Comparison of ENCODE assay signal across 8 cellular contexts in the genomic region with DNA sequence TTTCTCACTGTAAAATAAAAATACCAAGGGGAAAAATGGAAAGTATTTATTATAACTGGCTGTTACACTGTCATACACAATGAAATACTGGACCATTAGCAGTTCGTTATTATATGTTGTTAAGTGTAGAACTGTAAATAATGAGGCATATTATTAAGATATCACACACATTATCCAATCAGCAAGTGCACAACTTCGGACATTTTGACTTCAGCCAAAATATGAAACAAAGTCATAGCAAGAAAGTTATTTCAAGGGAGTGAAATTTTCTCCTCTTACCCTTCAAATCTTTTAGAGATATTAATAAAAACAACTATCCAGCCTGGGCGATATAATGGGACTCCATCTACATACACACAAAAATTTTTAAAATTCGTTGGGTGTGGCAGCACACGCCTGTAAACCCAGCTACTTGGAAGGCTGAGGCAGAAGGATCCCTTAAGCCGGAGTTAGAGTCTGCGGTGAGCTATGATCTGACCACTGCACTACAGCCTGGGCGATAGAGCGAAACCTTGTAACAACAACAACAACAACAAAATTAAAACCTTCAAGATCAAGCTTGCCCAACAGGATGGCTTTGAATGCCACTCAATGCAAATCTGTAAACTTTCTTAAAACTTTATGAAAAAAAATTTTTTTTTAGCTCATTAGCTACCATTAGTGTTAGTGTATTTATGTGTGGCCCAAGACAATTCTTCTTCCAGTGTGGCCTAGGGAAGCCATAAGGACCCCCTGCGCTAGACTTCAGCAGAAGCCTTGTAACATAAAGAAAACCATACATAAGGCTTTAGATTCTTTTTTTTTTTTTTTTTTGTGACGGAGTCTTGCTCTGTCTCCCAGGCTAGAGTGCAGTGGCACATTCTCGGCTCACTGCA. TPM values are rescaled to one million over a fixed set of nuclear protein-coding genes. Genes with fewer than 3 reads are reported as not detected.
DNase-seq lines count a peak whose midpoint lies in the region; ATAC-seq, FAIRE-seq and TF ChIP-seq lines count a peak whose summit lies in the region.

No MANE protein-coding gene starts in this region.

- FAIRE-seq in HepG2 (lab: Jason Lieb, UNC), result no peak

- peak overlapping the region; percentile 96 to 99 (median 98) for H3K27ac Mint-ChIP-seq in CD14-positive monocyte
- peak overlapping the region; percentile 98 for H3K27ac Mint-ChIP-seq in activated CD8-positive, alpha-beta T cell treated with anti-CD3 and anti-CD28 coated beads, Interleukin-2, amount 10 ng/mL, durations not matched to agents 7 days and 5 days

- ATAC-seq in HG03095 (IDR thresholded peaks at IDR 0.05; ENCODE audit: unreplicated experiment) (peak; percentile 14), HepG2 (no peak), aorta (ENCODE audit: low FRiP score) (no peak), HG03196 (IDR thresholded peaks at IDR 0.05; ENCODE audit: unreplicated experiment) (no peak)
- ATAC-seq in activated CD8-positive, alpha-beta T cell treated with anti-CD3 and anti-CD28 coated beads, Interleukin-2, amount 10 ng/mL, durations not matched to agents 7 days and 5 days, result no peak

- in situ Hi-C loops in HepG2 (cut with HindIII; ENCODE audit: extremely low pct_ligation_motif_present, low pct_unique_long_range_greater_than_20kb), result loop anchor here (5.0 kb wide), 1 partner anchor 40 kb away; the partner anchor contains the start of gene UBE2D3

- peaks cover 72% of the 10 kb centered on the region for H3K79me2 ChIP-seq in HepG2 (ENCODE audit: insufficient read depth, low read length)

- intact Hi-C loops in CD14-positive monocyte (cut with micrococcal nuclease), result loop anchor here (2.0 to 5.0 kb wide), 2 partner anchors 39 to 40 kb away; partner anchors contain the start of gene UBE2D3 (in 1 of the 2)
- intact Hi-C loops in HepG2 (cut with micrococcal nuclease; ENCODE audit: unreplicated experiment), result no loop called here
- intact Hi-C loops in aorta (cut with DNase I), result loop anchor here (5.0 to 10.0 kb wide), 3 partner anchors 40 to 365 kb away; partner anchors contain the start of genes NFKB1 (in 1 of the 2) and UBE2D3 (in 1 of the 2)

- H3K27me3 Mint-ChIP-seq in CD14-positive monocyte (ENCODE audit: low read depth in 3 of 3), result no peaks in the 10 kb centered on the region
- no peaks in the 10 kb centered on the region for H3K27me3 Mint-ChIP-seq in activated CD8-positive, alpha-beta T cell treated with anti-CD3 and anti-CD28 coated beads, Interleukin-2, amount 10 ng/mL, durations not matched to agents 7 days and 5 days (ENCODE audit: low read depth)

- no peak for TF ChIP-seq RAD21 in HepG2 (CRISPR knock-in tag; IDR thresholded peaks at IDR 0.05)

- H3K9me3 Mint-ChIP-seq in CD14-positive monocyte, result no peaks in the 10 kb centered on the region
- H3K9me3 Mint-ChIP-seq in activated CD8-positive, alpha-beta T cell treated with anti-CD3 and anti-CD28 coated beads, Interleukin-2, amount 10 ng/mL, durations not matched to agents 7 days and 5 days (ENCODE audit: insufficient read depth), result peaks cover 9% of the 10 kb centered on the region

- H3K4me3 ChIP-seq in HepG2 (replicated peaks in 1 of 3; ENCODE audit: insufficient read depth in 1 of 3, low read depth in 2 of 3, low read length in 3 of 3) (peak overlapping the region; percentile 58 to 76 (median 67)), aorta (ENCODE audit: low read length in 2 of 2) (peak overlapping the region in 1 of 2 donors; percentile 59)

- H3K36me3 Mint-ChIP-seq in CD14-positive monocyte, result peaks cover 0 to 1% of the 10 kb centered on the region in 2 donors
- H3K36me3 Mint-ChIP-seq in activated CD8-positive, alpha-beta T cell treated with anti-CD3 and anti-CD28 coated beads, Interleukin-2, amount 10 ng/mL, durations not matched to agents 7 days and 5 days (ENCODE audit: low read depth), result peaks cover 40% of the 10 kb centered on the region

- POLR2A ChIA-PET in activated CD8-positive, alpha-beta T cell treated with anti-CD3 and anti-CD28 coated beads, Interleukin-2, amount 10 ng/mL, durations not matched to agents 7 days and 5 days (lab: Charles Lee), result interaction anchor here (0.9 to 5.4 kb wide), 8 partner anchors 30 to 367 kb away, joined by 4 to 346 read pairs (median 8); partner anchors contain the start of genes MANBA, NFKB1 and UBE2D3
- POLR2A ChIA-PET in HepG2 (lab: Yijun Ruan, JAX), result interaction anchor here (1.0 to 3.9 kb wide), 5 partner anchors 11 to 366 kb away, joined by 3 to 121 read pairs (median 5); partner anchors contain the start of genes NFKB1 and UBE2D3

- 54% methylated on average over 12 of the region's 12 CpGs for WGBS in HepG2 (ENCODE audit: low lambda C conversion rate)
- WGBS in aorta, 2 donors, result 70 to 77% methylated on average over 12 of the region's 12 CpGs

- H3K36me3 ChIP-seq in HepG2 (replicated peaks in 1 of 2; ENCODE audit: control insufficient read depth in 1 of 2, insufficient read depth in 2 of 2, low read length in 2 of 2), result no peaks in the 10 kb centered on the region
- H3K36me3 ChIP-seq in aorta (ENCODE audit: control insufficient read depth in 1 of 2, insufficient read depth in 2 of 2, low read length in 1 of 2), result no peaks in the 10 kb centered on the region

- peak overlapping the region; percentile 84 for H3K4me2 ChIP-seq in HepG2 (ENCODE audit: low read depth, low read length)

- H3K9me3 ChIP-seq in HepG2 (ENCODE audit: low read length), result no peaks in the 10 kb centered on the region
- H3K9me3 ChIP-seq in aorta (ENCODE audit: control insufficient read depth, low read length), result no peaks in the 10 kb centered on the region

- H3K4me1 Mint-ChIP-seq in CD14-positive monocyte, result peaks cover 46% of the 10 kb centered on the region
- H3K4me1 Mint-ChIP-seq in activated CD8-positive, alpha-beta T cell treated with anti-CD3 and anti-CD28 coated beads, Interleukin-2, amount 10 ng/mL, durations not matched to agents 7 days and 5 days (ENCODE audit: low read depth), result peaks cover 57% of the 10 kb centered on the region

- H3K4me1 ChIP-seq in HepG2 (ENCODE audit: insufficient read depth, low read length) (peaks cover 49% of the 10 kb centered on the region), aorta (ENCODE audit: control insufficient read depth in 1 of 2, insufficient read depth in 2 of 2, low read length in 2 of 2) (no peaks in the 10 kb centered on the region)

- CTCF ChIA-PET in activated CD8-positive, alpha-beta T cell treated with anti-CD3 and anti-CD28 coated beads, Interleukin-2, amount 10 ng/mL, durations not matched to agents 7 days and 5 days (lab: Charles Lee), result interaction anchor here (1.3 to 3.9 kb wide), 3 partner anchors 41 to 142 kb away, joined by 3 to 48 read pairs (median 9); partner anchors contain the start of gene UBE2D3
- CTCF ChIA-PET in HepG2 (lab: Yijun Ruan, JAX; ENCODE audit: low intra/inter-chr PET ratio, low total read pairs), result no interaction called here

- no peaks in the 10 kb centered on the region for H4K20me1 ChIP-seq in HepG2 (ENCODE audit: insufficient read depth, low read length)

- peak overlapping the region; percentile 83 for H3K9ac ChIP-seq in HepG2 (ENCODE audit: insufficient read depth, low read depth, low read length)

- peak overlapping the region; percentile 91 to 93 for H3K4me3 Mint-ChIP-seq in CD14-positive monocyte
- peak overlapping the region; percentile 98 for H3K4me3 Mint-ChIP-seq in activated CD8-positive, alpha-beta T cell treated with anti-CD3 and anti-CD28 coated beads, Interleukin-2, amount 10 ng/mL, durations not matched to agents 7 days and 5 days

- TF ChIP-seq POLR2A in HepG2 (IDR thresholded peaks at IDR 0.05; ENCODE audit: insufficient read depth in 1 of 2, low read depth in 2 of 2, low read length in 2 of 2), result no peak

- BruUV-seq in HepG2 (replicated peaks; lab: Mats Ljungman, UMichigan), result no TSS peak

- H3K27me3 ChIP-seq in HepG2 (ENCODE audit: control insufficient read depth in 1 of 2, insufficient read depth in 2 of 2, low read length in 2 of 2) (no peaks in the 10 kb centered on the region), aorta (ENCODE audit: control insufficient read depth in 1 of 2, insufficient read depth in 2 of 2, low read length in 1 of 2) (no peaks in the 10 kb centered on the region)

- H3K27ac ChIP-seq in HepG2 (ENCODE audit: extremely low read length, insufficient read depth, low read length) (peak overlapping the region; percentile 98), aorta (ENCODE audit: low read depth in 1 of 2, low read length in 2 of 2) (peak overlapping the region; percentile 88 to 93)

- no peak overlapping the region for H2AFZ ChIP-seq in HepG2 (ENCODE audit: low read length)

- no peak for TF ChIP-seq CTCF in CD14-positive monocyte (IDR thresholded peaks at IDR 0.05)
- TF ChIP-seq CTCF in HepG2 (CRISPR knock-in tag; IDR thresholded peaks at IDR 0.05), result no peak

- DNase-seq in CD14-positive monocyte (ENCODE audit: low spot score) (no peak), HepG2 (ENCODE audit: low spot score) (no peak), aorta (no peak), LoVo (ENCODE audit: low spot score) (no peak), CD1c-positive myeloid dendritic cell (ENCODE audit: extremely low spot score) (no peak)
- no peak for DNase-seq in activated CD8-positive, alpha-beta T cell treated with anti-CD3 and anti-CD28 coated beads, Interleukin-2, amount 10 ng/mL, durations not matched to agents 7 days and 5 days

- TF ChIP-seq EP300 in HepG2 (IDR thresholded peaks at IDR 0.05; ENCODE audit: low read depth in 2 of 2, low read length in 2 of 2), result no peak
- no peak for TF ChIP-seq EP300 in HepG2 (CRISPR knock-in tag; IDR thresholded peaks at IDR 0.05; ENCODE audit: borderline replicate concordance)

RNA-seq across cellular contexts. Expression of gene CISD2, which starts 1.3 kb away (rescaled TPM):
- polyA plus RNA-seq in CD14-positive monocyte (10 to 100 TPM; 29.1 to 30.2 TPM), HepG2 (2011; rRNA removed) (23.4 and 24.5 TPM in 2 replicates), aorta (10 to 100 TPM; 16.2 to 22.5 TPM)
- total RNA-seq in activated CD8-positive, alpha-beta T cell treated with anti-CD3 and anti-CD28 coated beads, Interleukin-2, amount 10 ng/mL, durations not matched to agents 7 days and 5 days, result 10 to 100 TPM; 37.7 to 40.0 TPM
- total RNA-seq in HepG2 (2016; rRNA removed; fragmentation: Illumina TruSeq; extraction: Trizol) (35.5 and 37.7 TPM in 2 replicates), aorta (10 to 100 TPM; 16.7 to 19.3 TPM)
- total RNA-seq in HepG2 (2016; cell fraction: cytosol; rRNA removed; fragmentation: Illumina TruSeq; extraction: Trizol; ENCODE audit: low read depth), result 44.0 and 52.2 TPM in 2 replicates
- total RNA-seq in HepG2 (2016; cell fraction: insoluble cytoplasmic fraction; rRNA removed; fragmentation: Illumina TruSeq; extraction: Trizol), result 36.2 and 41.7 TPM in 2 replicates
- 50.6 and 52.5 TPM in 2 replicates for total RNA-seq in HepG2 (2016; cell fraction: membrane; rRNA removed; fragmentation: Illumina TruSeq; extraction: Trizol)
- total RNA-seq in HepG2 (2016; cell fraction: nucleus; rRNA removed; fragmentation: Illumina TruSeq; extraction: Trizol), result 19.8 and 23.3 TPM in 2 replicates
- 12.7 and 14.1 TPM in 2 replicates for polyA plus RNA-seq in HepG2 (2011; cell fraction: cytosol; rRNA removed)
- 3.9 and 5.2 TPM in 2 replicates for polyA plus RNA-seq in HepG2 (2011; cell fraction: nucleus; rRNA removed)
- polyA plus RNA-seq in HepG2 (2012), result 40.0 and 43.1 TPM in 2 replicates
- 65.0 and 79.1 TPM in 2 replicates for polyA plus RNA-seq in HepG2 (2016; cell fraction: cytosol; fragmentation: Illumina TruSeq; extraction: Trizol; ENCODE audit: low read depth)
- 46.6 and 50.9 TPM in 2 replicates for polyA plus RNA-seq in HepG2 (2016; cell fraction: insoluble cytoplasmic fraction; fragmentation: Illumina TruSeq; extraction: Trizol; ENCODE audit: low read depth)
- 52.5 and 57.2 TPM in 2 replicates for polyA plus RNA-seq in HepG2 (2016; cell fraction: membrane; fragmentation: Illumina TruSeq; extraction: Trizol; ENCODE audit: low read depth)
- polyA plus RNA-seq in HepG2 (2016; cell fraction: nucleus; fragmentation: Illumina TruSeq; extraction: Trizol; ENCODE audit: insufficient read depth, low read depth), result 52.6 and 60.4 TPM in 2 replicates
- 25.6 and 28.4 TPM in 2 replicates for polyA minus RNA-seq in HepG2 (2011; rRNA and poly(A)+ RNA removed; ENCODE audit: low replicate concordance)
- polyA minus RNA-seq in HepG2 (2011; cell fraction: cytosol; rRNA and poly(A)+ RNA removed), result 13.2 and 14.0 TPM in 2 replicates
- polyA minus RNA-seq in HepG2 (2011; cell fraction: nucleus; rRNA and poly(A)+ RNA removed), result 5.6 and 6.4 TPM in 2 replicates

RNA-seq across cellular contexts. Expression of gene UBE2D3, which starts 40.2 kb away (rescaled TPM):
- polyA plus RNA-seq in CD14-positive monocyte, result 100 to 1,000 TPM; 457 to 499 TPM
- total RNA-seq in activated CD8-positive, alpha-beta T cell treated with anti-CD3 and anti-CD28 coated beads, Interleukin-2, amount 10 ng/mL, durations not matched to agents 7 days and 5 days, result 100 to 1,000 TPM; 388 to 409 TPM
- total RNA-seq in HepG2 (2016; rRNA removed; fragmentation: Illumina TruSeq; extraction: Trizol), result 224 and 265 TPM in 2 replicates
- total RNA-seq in HepG2 (2016; cell fraction: cytosol; rRNA removed; fragmentation: Illumina TruSeq; extraction: Trizol; ENCODE audit: low read depth), result 200 and 234 TPM in 2 replicates
- 227 and 267 TPM in 2 replicates for total RNA-seq in HepG2 (2016; cell fraction: insoluble cytoplasmic fraction; rRNA removed; fragmentation: Illumina TruSeq; extraction: Trizol)
- total RNA-seq in HepG2 (2016; cell fraction: membrane; rRNA removed; fragmentation: Illumina TruSeq; extraction: Trizol), result 313 and 352 TPM in 2 replicates
- total RNA-seq in HepG2 (2016; cell fraction: nucleus; rRNA removed; fragmentation: Illumina TruSeq; extraction: Trizol), result 161 and 168 TPM in 2 replicates
- polyA plus RNA-seq in HepG2 (2011; rRNA removed), result 217 and 293 TPM in 2 replicates
- 183 and 224 TPM in 2 replicates for polyA plus RNA-seq in HepG2 (2011; cell fraction: cytosol; rRNA removed)
- 279 and 296 TPM in 2 replicates for polyA plus RNA-seq in HepG2 (2011; cell fraction: nucleus; rRNA removed)
- 192 and 199 TPM in 2 replicates for polyA plus RNA-seq in HepG2 (2012)
- polyA plus RNA-seq in HepG2 (2016; cell fraction: cytosol; fragmentation: Illumina TruSeq; extraction: Trizol; ENCODE audit: low read depth), result 303 and 369 TPM in 2 replicates
- polyA plus RNA-seq in HepG2 (2016; cell fraction: insoluble cytoplasmic fraction; fragmentation: Illumina TruSeq; extraction: Trizol; ENCODE audit: low read depth), result 331 and 333 TPM in 2 replicates
- polyA plus RNA-seq in HepG2 (2016; cell fraction: membrane; fragmentation: Illumina TruSeq; extraction: Trizol; ENCODE audit: low read depth), result 340 and 387 TPM in 2 replicates
- 220 and 222 TPM in 2 replicates for polyA plus RNA-seq in HepG2 (2016; cell fraction: nucleus; fragmentation: Illumina TruSeq; extraction: Trizol; ENCODE audit: insufficient read depth, low read depth)
- 111 and 172 TPM in 2 replicates for polyA minus RNA-seq in HepG2 (2011; rRNA and poly(A)+ RNA removed; ENCODE audit: low replicate concordance)
- 129 and 148 TPM in 2 replicates for polyA minus RNA-seq in HepG2 (2011; cell fraction: cytosol; rRNA and poly(A)+ RNA removed)
- polyA minus RNA-seq in HepG2 (2011; cell fraction: nucleus; rRNA and poly(A)+ RNA removed), result 307 and 340 TPM in 2 replicates
- 100 to 1,000 TPM; 274 to 292 TPM for total RNA-seq in aorta
- polyA plus RNA-seq in aorta, result 100 to 1,000 TPM; 195 to 277 TPM
